In the genomic region with DNA sequence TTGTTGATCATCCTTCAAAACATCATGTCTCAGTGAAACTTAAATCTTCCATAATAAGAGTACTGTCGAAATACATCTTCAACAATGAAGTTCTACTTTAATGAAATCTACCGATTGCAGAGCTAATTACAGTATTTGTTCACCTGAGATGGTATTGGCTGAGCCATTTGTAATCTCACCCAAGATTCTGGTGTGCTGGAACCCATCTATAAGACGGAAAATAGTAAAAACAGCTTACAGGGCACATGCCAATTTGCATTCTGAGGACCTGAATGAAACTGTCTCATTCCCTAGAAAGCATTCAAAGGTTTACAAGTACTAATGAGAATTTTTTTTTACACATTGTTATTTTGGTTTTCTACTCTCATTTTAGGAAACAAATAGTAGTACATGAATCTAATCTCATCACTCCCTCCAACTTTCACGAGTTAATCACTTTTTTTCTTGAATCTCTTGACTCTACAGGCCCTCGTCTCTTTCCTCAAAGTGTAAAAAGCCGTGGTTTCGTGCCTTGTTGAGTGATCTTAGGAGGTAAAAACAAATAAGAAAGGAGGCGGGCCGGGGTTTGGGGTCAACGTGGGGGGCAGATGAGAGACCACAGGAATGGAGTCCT, we compare ENCODE assay signal across 8 cellular contexts. TPM values are rescaled to one million over a fixed set of nuclear protein-coding genes. Genes with fewer than 3 reads are reported as not detected.
DNase-seq lines count a peak whose midpoint lies in the region; ATAC-seq and TF ChIP-seq lines count a peak whose summit lies in the region.

No MANE protein-coding gene starts in this region.

- H3K27ac ChIP-seq in right atrium auricular region (peak overlapping the region in 1 of 2 donors; percentile 79), OCI-LY3 (ENCODE audit: low read length) (peak overlapping the region; percentile 54; the same call in 1 of the 2 replicates)
- no peak overlapping the region for H3K27ac ChIP-seq in effector memory CD4-positive, alpha-beta T cell (ENCODE audit: insufficient read depth, low read length, poor library complexity, severe bottlenecking)

- H3K27me3 ChIP-seq in right atrium auricular region, result no peaks in the 10 kb centered on the region
- H3K27me3 ChIP-seq in OCI-LY3 (ENCODE audit: low read depth, low read length), result no peaks in the 10 kb centered on the region
- H3K27me3 ChIP-seq in effector memory CD4-positive, alpha-beta T cell (replicated peaks; ENCODE audit: control insufficient read depth, insufficient read depth, low read length, poor library complexity, severe bottlenecking), result no peaks in the 10 kb centered on the region

- DNase-seq in right atrium auricular region (ENCODE audit: low spot score) (no peak), left ventricle myocardium superior (no peak), NCI-H2029 (lab: John Stamatoyannopoulos, UW) (no peak), amygdala (lab: John Stamatoyannopoulos, UW) (no peak), NCI-H226 (no peak)
- no peak for DNase-seq in effector memory CD4-positive, alpha-beta T cell

- peak overlapping the region; percentile 88 for H3K4me2 ChIP-seq in OCI-LY3 (ENCODE audit: low read length)

- peaks cover 0 to 10% of the 10 kb centered on the region in 2 donors for H3K4me1 ChIP-seq in right atrium auricular region
- H3K4me1 ChIP-seq in OCI-LY3 (ENCODE audit: low read length), result peaks cover 41% of the 10 kb centered on the region
- H3K4me1 ChIP-seq in effector memory CD4-positive, alpha-beta T cell (ENCODE audit: control insufficient read depth, insufficient read depth, low read length, poor library complexity, severe bottlenecking), result peaks cover 3% of the 10 kb centered on the region

- peaks cover 33% of the 10 kb centered on the region for H3K4me1 Mint-ChIP-seq in nephron

- H3K9me3 ChIP-seq in right atrium auricular region (no peaks in the 10 kb centered on the region), OCI-LY3 (ENCODE audit: insufficient read depth, low read length) (no peaks in the 10 kb centered on the region)
- H3K9me3 ChIP-seq in effector memory CD4-positive, alpha-beta T cell (ENCODE audit: control insufficient read depth, low read length), result no peaks in the 10 kb centered on the region

- no peaks in the 10 kb centered on the region for H3K36me3 ChIP-seq in right atrium auricular region
- peaks cover 30% of the 10 kb centered on the region for H3K36me3 ChIP-seq in OCI-LY3 (replicated peaks; ENCODE audit: low read depth, low read length)
- H3K36me3 ChIP-seq in effector memory CD4-positive, alpha-beta T cell (ENCODE audit: control insufficient read depth, insufficient read depth, low read length), result no peaks in the 10 kb centered on the region

- H4K20me1 ChIP-seq in OCI-LY3 (ENCODE audit: insufficient read depth, low read length), result no peaks in the 10 kb centered on the region

- peak overlapping the region; percentile 25; the same call in 1 of the 2 replicates for H2AFZ ChIP-seq in OCI-LY3 (ENCODE audit: low read depth, low read length)

- no peaks in the 10 kb centered on the region for H3K27me3 Mint-ChIP-seq in nephron (ENCODE audit: low read depth)

- TF ChIP-seq CTCF in right atrium auricular region (IDR thresholded peaks at IDR 0.05) (no peak), OCI-LY3 (IDR thresholded peaks at IDR 0.05; ENCODE audit: low read depth, low read length) (no peak), nephron (IDR thresholded peaks at IDR 0.05; ENCODE audit: unreplicated experiment in 3 of 3) (no peak)

- peak overlapping the region; percentile 87 for H3K4me3 ChIP-seq in right atrium auricular region
- H3K4me3 ChIP-seq in OCI-LY3 (ENCODE audit: low read length), result peak overlapping the region; percentile 96
- H3K4me3 ChIP-seq in effector memory CD4-positive, alpha-beta T cell (ENCODE audit: insufficient read depth, low read depth, low read length, poor library complexity, severe bottlenecking), result peak overlapping the region; percentile 72

- peaks cover 25% of the 10 kb centered on the region for H3K36me3 Mint-ChIP-seq in nephron (ENCODE audit: low read depth)

- ATAC-seq in left ventricle myocardium superior, result no peak

- H3K9ac ChIP-seq in OCI-LY3 (ENCODE audit: low read length), result peak overlapping the region; percentile 96

- intact Hi-C loops in left ventricle myocardium superior (cut with micrococcal nuclease), result loop anchor here (10.0 kb wide), 1 partner anchor 114 kb away; no protein-coding TSS in a partner anchor

- peaks cover 52% of the 10 kb centered on the region for H3K79me2 ChIP-seq in OCI-LY3 (ENCODE audit: low read length)

- H3K9me3 Mint-ChIP-seq in nephron, result peaks cover 10% of the 10 kb centered on the region

- H3K4me3 Mint-ChIP-seq in nephron, result peak overlapping the region; percentile 87 to 89 (median 88)

- H3K27ac Mint-ChIP-seq in nephron, result peak overlapping the region; percentile 48 to 79 (median 65)

RNA-seq across cellular contexts. Expression of gene CHML, which starts 1.0 kb away (rescaled TPM):
- 1 to 10 TPM; 2.7 to 3.2 TPM for total RNA-seq in right atrium auricular region
- total RNA-seq in left ventricle myocardium superior, result 6.0 TPM

RNA-seq across cellular contexts. Expression of gene OPN3, which starts 1.0 kb away (rescaled TPM):
- total RNA-seq in right atrium auricular region, result 1 to 10 TPM; 6.3 to 9.9 TPM
- 4.3 TPM for total RNA-seq in left ventricle myocardium superior

RNA-seq across cellular contexts. Expression of gene WDR64, which starts 12.9 kb away (rescaled TPM):
- not detected for total RNA-seq in right atrium auricular region
- not detected for total RNA-seq in left ventricle myocardium superior
